ENCODE assay signal across 17 cellular contexts in the genomic region with DNA sequence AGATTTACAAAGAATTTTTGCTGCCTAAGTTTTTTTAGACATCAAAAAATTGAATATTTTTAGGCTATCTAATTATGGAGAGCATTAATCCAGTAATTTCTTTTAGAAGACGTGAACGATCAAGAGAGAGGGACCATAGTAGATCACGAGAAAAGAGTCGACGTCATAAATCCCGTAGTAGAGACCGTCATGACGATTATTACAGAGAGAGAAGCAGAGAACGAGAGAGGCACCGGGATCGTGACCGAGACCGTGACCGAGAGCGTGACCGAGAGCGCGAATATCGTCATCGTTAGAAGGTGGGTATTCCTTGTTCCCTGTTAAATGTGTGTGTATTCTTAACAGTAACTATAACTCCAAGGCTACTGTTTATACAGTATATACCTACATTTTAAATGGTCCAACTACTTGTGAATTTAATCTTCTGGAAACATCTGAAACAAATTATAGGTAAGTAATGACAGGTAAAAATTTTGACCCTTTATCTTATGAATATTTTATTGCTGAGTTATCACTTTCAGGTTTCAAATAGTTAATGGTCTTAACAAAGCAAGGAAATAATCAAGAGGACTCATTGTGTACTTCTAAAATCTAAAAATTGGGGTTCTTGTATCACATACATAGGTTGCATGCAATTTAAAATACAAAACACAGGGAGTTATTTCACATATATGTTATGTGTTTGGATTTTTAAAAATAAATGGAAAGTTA. TPM values are rescaled to one million over a fixed set of nuclear protein-coding genes. Genes with fewer than 3 reads are reported as not detected.
A peak's percentile ranks its signal among the peaks of the same experiment; 100 is the strongest.
DNase-seq lines count a peak whose midpoint lies in the region; ATAC-seq, FAIRE-seq and TF ChIP-seq lines count a peak whose summit lies in the region.
"Had no signal": no experiment of that assay in that cellular context is flagged by ENCODE, and none has a peak within 500 bp of the region (broad histone marks: within the 10 kb centered on the region; RNA-seq: fewer than 3 reads in every experiment).

No MANE protein-coding gene starts in this region.

- H2AFZ ChIP-seq in HepG2 (ENCODE audit: low read length) (no peak overlapping the region), K562 (ENCODE audit: low read depth, low read length) (no peak overlapping the region)
- H2AFZ ChIP-seq: GM23248 had no signal

- no peak overlapping the region for H3K4me3 ChIP-seq in HepG2 (replicated peaks in 1 of 3; ENCODE audit: insufficient read depth in 1 of 3, low read depth in 2 of 3, low read length in 3 of 3)
- H3K4me3 ChIP-seq in right lobe of liver: no peak overlapping the region
- H3K4me3 ChIP-seq in K562: no peak overlapping the region
- H3K4me3 ChIP-seq in HAP-1: no peak overlapping the region
- no peak overlapping the region for H3K4me3 ChIP-seq in WERI-Rb-1 (ENCODE audit: low read depth, low read length)
- H3K4me3 ChIP-seq: GM12878, GM23248 had no signal

- H3K36me3 ChIP-seq in HepG2 (replicated peaks in 1 of 2; ENCODE audit: control insufficient read depth in 1 of 2, insufficient read depth in 2 of 2, low read length in 2 of 2) (peaks cover 8 to 74% of the 10 kb centered on the region in 2 experiments), right lobe of liver (peaks cover 0 to 57% (median 31%) of the 10 kb centered on the region in 4 donors), K562 (ENCODE audit: control insufficient read depth, insufficient read depth, low read length) (peaks cover 97% of the 10 kb centered on the region), HAP-1 (replicated peaks) (peaks cover 79% of the 10 kb centered on the region), WERI-Rb-1 (peaks cover 86% of the 10 kb centered on the region)

- no peak overlapping the region for H3K27ac ChIP-seq in HepG2 (ENCODE audit: extremely low read length, insufficient read depth, low read length)
- no peak overlapping the region for H3K27ac ChIP-seq in right lobe of liver
- no peak overlapping the region for H3K27ac ChIP-seq in K562 (ENCODE audit: extremely low read depth, low read depth, low read length)
- no peak overlapping the region for H3K27ac ChIP-seq in WERI-Rb-1
- H3K27ac ChIP-seq: GM23248 had no signal

- peaks cover 6% of the 10 kb centered on the region for H3K4me1 Mint-ChIP-seq in glutamatergic neuron (ENCODE audit: low read depth, unreplicated experiment)
- H3K4me1 Mint-ChIP-seq: H9 had no signal

- WGBS in HepG2 (ENCODE audit: low lambda C conversion rate): 99% methylated on average over 20 of the region's 20 CpGs
- 98% methylated on average over 20 of the region's 20 CpGs for WGBS in right lobe of liver (ENCODE audit: insufficient coverage, low coverage, low lambda C conversion rate, missing lambda C conversion rate)
- WGBS in K562 (ENCODE audit: insufficient coverage, low coverage, missing lambda C conversion rate): 97% methylated on average over 18 of the region's 20 CpGs

- BruUV-seq in HepG2 (replicated peaks; lab: Mats Ljungman, UMichigan) (no TSS peak), K562 (replicated peaks; lab: Mats Ljungman, UMichigan) (no TSS peak)

- H3K4me2 ChIP-seq in HepG2 (ENCODE audit: low read depth, low read length) (no peak overlapping the region), K562 (ENCODE audit: insufficient read depth, low read length) (no peak overlapping the region)

- no peaks in the 10 kb centered on the region for H3K27me3 ChIP-seq in HepG2 (ENCODE audit: control insufficient read depth in 1 of 2, insufficient read depth in 2 of 2, low read length in 2 of 2)
- no peaks in the 10 kb centered on the region for H3K27me3 ChIP-seq in right lobe of liver
- no peaks in the 10 kb centered on the region for H3K27me3 ChIP-seq in K562 (ENCODE audit: control insufficient read depth in 2 of 2, insufficient read depth in 2 of 2, low read length in 2 of 2)
- no peaks in the 10 kb centered on the region for H3K27me3 ChIP-seq in HAP-1 (ENCODE audit: low read depth)
- no peaks in the 10 kb centered on the region for H3K27me3 ChIP-seq in WERI-Rb-1 (ENCODE audit: insufficient read depth, low read depth, severe bottlenecking)

- TF ChIP-seq POLR2A in HepG2 (IDR thresholded peaks at IDR 0.05; ENCODE audit: insufficient read depth in 1 of 2, low read depth in 2 of 2, low read length in 2 of 2) (no peak), right lobe of liver (IDR thresholded peaks at IDR 0.05) (no peak), K562 (conservative IDR thresholded peaks at IDR 0.05) (no peak)

- POLR2A ChIA-PET in HepG2 (lab: Yijun Ruan, JAX) (no interaction called here), K562 (lab: Yijun Ruan, JAX) (interaction anchor here (1.5 kb wide), 1 partner anchor 19 kb away, joined by 7 read pairs; no protein-coding TSS in a partner anchor)

- H3K9me3 Mint-ChIP-seq in glutamatergic neuron (ENCODE audit: unreplicated experiment): no peaks in the 10 kb centered on the region
- H3K9me3 Mint-ChIP-seq: CD4-positive, alpha-beta memory T cell; H9 had no signal

- no peak for TF ChIP-seq RAD21 in HepG2 (CRISPR knock-in tag; IDR thresholded peaks at IDR 0.05)
- TF ChIP-seq RAD21 in K562 (CRISPR knock-in tag; conservative IDR thresholded peaks at IDR 0.05 in 1 of 2, IDR thresholded peaks at IDR 0.05 in 1 of 2): no peak

- intact Hi-C loops in HepG2 (cut with micrococcal nuclease; ENCODE audit: unreplicated experiment) (no loop called here), right lobe of liver (cut with DNase I) (no loop called here), K562 (cut with micrococcal nuclease) (no loop called here)

- H3K9ac ChIP-seq in HepG2 (ENCODE audit: insufficient read depth, low read depth, low read length) (no peak overlapping the region), K562 (ENCODE audit: insufficient read depth in 1 of 2, low read depth in 2 of 2, low read length in 2 of 2) (no peak overlapping the region)
- H3K9ac ChIP-seq: GM23248 had no signal

- no peaks in the 10 kb centered on the region for H3K9me1 ChIP-seq in K562 (ENCODE audit: control insufficient read depth, insufficient read depth, low read length)

- H4K20me1 ChIP-seq in HepG2 (ENCODE audit: insufficient read depth, low read length) (no peaks in the 10 kb centered on the region; the same call in 1 of the 2 replicates), K562 (replicated peaks; ENCODE audit: control insufficient read depth, insufficient read depth, low read length) (no peaks in the 10 kb centered on the region)

- ATAC-seq in HepG2 (no peak), right lobe of liver (no peak), K562 (no peak)
- ATAC-seq: GM12878 had no signal

- peak overlapping the region; percentile 19 for H3K27ac Mint-ChIP-seq in glutamatergic neuron (ENCODE audit: unreplicated experiment)
- H3K27ac Mint-ChIP-seq: H9 had no signal

- in situ Hi-C loops in HepG2 (cut with HindIII; ENCODE audit: extremely low pct_ligation_motif_present, low pct_unique_long_range_greater_than_20kb) (no loop called here), K562 (cut with MboI) (no loop called here), HAP-1 (cut with MboI; ENCODE audit: low sequenced_read_pairs) (no loop called here)

- H3K4me3 Mint-ChIP-seq in glutamatergic neuron (ENCODE audit: unreplicated experiment): no peak overlapping the region
- H3K4me3 Mint-ChIP-seq: CD4-positive, alpha-beta memory T cell; H9 had no signal

- H3K9me3 ChIP-seq in HepG2 (ENCODE audit: low read length) (no peaks in the 10 kb centered on the region), right lobe of liver (no peaks in the 10 kb centered on the region), K562 (replicated peaks; ENCODE audit: control insufficient read depth, insufficient read depth, low read depth, low read length) (no peaks in the 10 kb centered on the region), HAP-1 (no peaks in the 10 kb centered on the region), WERI-Rb-1 (ENCODE audit: severe bottlenecking) (no peaks in the 10 kb centered on the region)

- TF ChIP-seq EP300 in HepG2 (IDR thresholded peaks at IDR 0.05; ENCODE audit: low read depth in 2 of 2, low read length in 2 of 2) (no peak), HepG2 (CRISPR knock-in tag; IDR thresholded peaks at IDR 0.05; ENCODE audit: borderline replicate concordance) (no peak), K562 (IDR thresholded peaks at IDR 0.05; ENCODE audit: low read length) (no peak)

- FAIRE-seq in HepG2 (lab: Jason Lieb, UNC) (no peak), K562 (lab: Jason Lieb, UNC) (no peak)
- FAIRE-seq: GM12878, GM19239 had no signal

- CTCF ChIA-PET in HepG2 (lab: Yijun Ruan, JAX; ENCODE audit: low intra/inter-chr PET ratio, low total read pairs) (no interaction called here), K562 (lab: Yijun Ruan, JAX; ENCODE audit: low intra/inter-chr PET ratio) (no interaction called here)

- DNase-seq in HepG2 (ENCODE audit: low spot score) (no peak), right lobe of liver (no peak), K562 (ENCODE audit: extremely low read depth in 1 of 4, low spot score in 3 of 4) (no peak), glutamatergic neuron (no peak), HAP-1 (ENCODE audit: low spot score in 2 of 2) (no peak), WERI-Rb-1 (no peak)
- DNase-seq: 8988T; C1 segment of cervical spinal cord; Calu3; CD4-positive, alpha-beta memory T cell; COR-L47; DMS53; DMS79 treated with DMSO at 0.1 percent for 48 hours; GM23248; H9 had no signal

- H3K36me3 Mint-ChIP-seq in glutamatergic neuron (ENCODE audit: unreplicated experiment): peaks cover 13% of the 10 kb centered on the region

- H3K4me1 ChIP-seq in HepG2 (ENCODE audit: insufficient read depth, low read length) (no peaks in the 10 kb centered on the region), right lobe of liver (no peaks in the 10 kb centered on the region), K562 (replicated peaks in 1 of 2; ENCODE audit: control insufficient read depth in 2 of 2, insufficient read depth in 2 of 2, low read length in 2 of 2) (no peaks in the 10 kb centered on the region), HAP-1 (no peaks in the 10 kb centered on the region)

- H3K27me3 Mint-ChIP-seq in glutamatergic neuron (ENCODE audit: unreplicated experiment): no peaks in the 10 kb centered on the region
- H3K27me3 Mint-ChIP-seq: CD4-positive, alpha-beta memory T cell had no signal

- no peaks in the 10 kb centered on the region for H3K79me2 ChIP-seq in HepG2 (ENCODE audit: insufficient read depth, low read length)
- H3K79me2 ChIP-seq in K562 (ENCODE audit: control insufficient read depth, insufficient read depth, low read length): 0 out of 3 replicates have a peak, but pooled peaks cover 2% of the 10 kb centered on the region

- TF ChIP-seq CTCF in HepG2 (CRISPR knock-in tag; IDR thresholded peaks at IDR 0.05): no peak
- no peak for TF ChIP-seq CTCF in right lobe of liver (IDR thresholded peaks at IDR 0.05)
- TF ChIP-seq CTCF in K562 (IDR thresholded peaks at IDR 0.05 in 2 of 3, conservative IDR thresholded peaks at IDR 0.05 in 1 of 3; ENCODE audit: insufficient read depth in 2 of 3, low read depth in 1 of 3, low read length in 3 of 3): no peak
- TF ChIP-seq CTCF in glutamatergic neuron (IDR thresholded peaks at IDR 0.05; ENCODE audit: partially characterized antibody, unreplicated experiment): no peak
- TF ChIP-seq CTCF in WERI-Rb-1 (IDR thresholded peaks at IDR 0.05; ENCODE audit: low read depth, low read length): no peak

RNA-seq across cellular contexts. Expression of a gene that starts 23.1 kb away (rescaled TPM):
- total RNA-seq in HepG2 (2016; rRNA removed; fragmentation: Illumina TruSeq; extraction: Trizol): 61.1 and 71.0 TPM in 2 replicates
- 154 and 171 TPM in 2 replicates for total RNA-seq in HepG2 (2016; cell fraction: cytosol; rRNA removed; fragmentation: Illumina TruSeq; extraction: Trizol; ENCODE audit: low read depth)
- total RNA-seq in HepG2 (2016; cell fraction: insoluble cytoplasmic fraction; rRNA removed; fragmentation: Illumina TruSeq; extraction: Trizol): 57.9 and 73.0 TPM in 2 replicates
- 136 and 154 TPM in 2 replicates for total RNA-seq in HepG2 (2016; cell fraction: membrane; rRNA removed; fragmentation: Illumina TruSeq; extraction: Trizol)
- 63.9 and 71.3 TPM in 2 replicates for total RNA-seq in HepG2 (2016; cell fraction: nucleus; rRNA removed; fragmentation: Illumina TruSeq; extraction: Trizol)
- polyA plus RNA-seq in HepG2 (2011; rRNA removed): 41.1 and 41.8 TPM in 2 replicates
- 23.1 and 26.5 TPM in 2 replicates for polyA plus RNA-seq in HepG2 (2011; cell fraction: cytosol; rRNA removed)
- 51.8 and 56.3 TPM in 2 replicates for polyA plus RNA-seq in HepG2 (2011; cell fraction: nucleus; rRNA removed)
- 57.5 and 72.3 TPM in 2 replicates for polyA plus RNA-seq in HepG2 (2012)
- 9.6 and 10.5 TPM in 2 replicates for polyA plus RNA-seq in HepG2 (2016; cell fraction: cytosol; fragmentation: Illumina TruSeq; extraction: Trizol; ENCODE audit: low read depth)
- 73.7 and 82.7 TPM in 2 replicates for polyA plus RNA-seq in HepG2 (2016; cell fraction: insoluble cytoplasmic fraction; fragmentation: Illumina TruSeq; extraction: Trizol; ENCODE audit: low read depth)
- polyA plus RNA-seq in HepG2 (2016; cell fraction: membrane; fragmentation: Illumina TruSeq; extraction: Trizol; ENCODE audit: low read depth): 13.8 and 15.2 TPM in 2 replicates
- polyA plus RNA-seq in HepG2 (2016; cell fraction: nucleus; fragmentation: Illumina TruSeq; extraction: Trizol; ENCODE audit: insufficient read depth, low read depth): 82.1 and 88.7 TPM in 2 replicates
- polyA minus RNA-seq in HepG2 (2011; rRNA and poly(A)+ RNA removed; ENCODE audit: low replicate concordance): 89.9 and 157 TPM in 2 replicates
- 30.1 and 34.8 TPM in 2 replicates for polyA minus RNA-seq in HepG2 (2011; cell fraction: cytosol; rRNA and poly(A)+ RNA removed)
- polyA minus RNA-seq in HepG2 (2011; cell fraction: nucleus; rRNA and poly(A)+ RNA removed): 117 and 119 TPM in 2 replicates
- 10 to 100 TPM; 11.6 to 25.2 (median 15.9) TPM for total RNA-seq in right lobe of liver
- total RNA-seq in K562 (2011; cell fraction: chromatin; rRNA removed; ENCODE audit: low replicate concordance): 73.9 and 190 TPM in 2 replicates
- total RNA-seq in K562 (2011; cell fraction: nucleolus; rRNA removed): 24.8 and 33.4 TPM in 2 replicates
- 90.5 and 166 TPM in 2 replicates for total RNA-seq in K562 (2011; cell fraction: nucleoplasm; rRNA removed)
- total RNA-seq in K562 (2014; rRNA removed): 77.4 and 101 TPM in 2 replicates
- 77.8 and 93.5 TPM in 2 replicates for total RNA-seq in K562 (2014; rRNA removed; fragmentation: Illumina TruSeq; extraction: Trizol)
- total RNA-seq in K562 (2015; rRNA removed; fragmentation: Illumina TruSeq; extraction: Trizol): 78.0 and 85.3 TPM in 2 replicates
- 90.3 and 99.9 TPM in 2 replicates for total RNA-seq in K562 (2021)
- polyA plus RNA-seq in K562 (2011; rRNA removed): 63.8 and 64.8 TPM in 2 replicates
- 40.6 and 64.1 TPM in 2 replicates for polyA plus RNA-seq in K562 (2011; cell fraction: cytosol; rRNA removed)
- 99.6 and 126 TPM in 2 replicates for polyA plus RNA-seq in K562 (2011; cell fraction: nucleus; rRNA removed)
- 67.1 and 167 TPM in 2 replicates for polyA plus RNA-seq in K562 (2012)
- polyA plus RNA-seq in K562 (2014; fragmentation: Illumina TruSeq; extraction: Trizol): 69.4 and 82.3 TPM in 2 replicates
- 10 to 100 TPM; 34.3 to 50.4 TPM for polyA plus RNA-seq in K562 (2014; fragmentation: Nextera tagmentation; extraction: Ambion mirVana)
- 116 and 129 TPM in 2 replicates for polyA plus RNA-seq in K562 (2014; rRNA removed)
- 109 and 129 TPM in 2 replicates for polyA minus RNA-seq in K562 (2011; rRNA and poly(A)+ RNA removed)
- 44.6 and 65.5 TPM in 2 replicates for polyA minus RNA-seq in K562 (2011; cell fraction: cytosol; rRNA and poly(A)+ RNA removed)
- 79.0 and 120 TPM in 2 replicates for polyA minus RNA-seq in K562 (2011; cell fraction: nucleus; rRNA and poly(A)+ RNA removed)
- total RNA-seq in glutamatergic neuron (ENCODE audit: unreplicated experiment): 167 TPM
